16 cellular contexts compared by ENCODE assay signal in the genomic region with DNA sequence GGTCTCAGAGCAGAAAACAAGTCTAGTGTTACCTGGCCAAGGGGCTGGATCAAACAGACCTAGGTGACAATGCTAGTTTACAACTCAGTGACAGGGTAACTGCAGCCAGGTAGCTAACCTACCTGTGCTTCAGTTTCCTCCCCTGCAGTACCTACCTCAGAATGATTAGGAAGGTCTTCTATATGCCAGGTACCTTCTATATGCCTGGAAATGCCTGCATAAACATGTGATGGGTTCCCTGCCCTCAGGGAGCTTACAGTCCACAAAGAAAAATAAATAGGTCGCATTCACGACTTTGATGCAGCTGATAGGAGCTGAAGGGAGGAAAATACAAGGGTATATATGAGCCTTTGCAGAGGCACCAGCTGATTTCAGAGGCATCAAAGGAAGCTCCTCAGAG. TPM values are rescaled to one million over a fixed set of nuclear protein-coding genes. Genes with fewer than 3 reads are reported as not detected.
DNase-seq lines count a peak whose midpoint lies in the region; ATAC-seq and TF ChIP-seq lines count a peak whose summit lies in the region.
"Had no signal": no experiment of that assay in that cellular context is flagged by ENCODE, and none has a peak within 500 bp of the region (broad histone marks: within the 10 kb centered on the region; RNA-seq: fewer than 3 reads in every experiment).

No MANE protein-coding gene starts in this region.

- no peak overlapping the region for H3K4me3 ChIP-seq in BLaER1 treated with 17β-estradiol and CSF1 and Interleukin-3, amounts not matched to agents 10 nM and 100 nM
- H3K4me3 ChIP-seq in HUES48 (ENCODE audit: low read depth, low read length) (no peak overlapping the region), neural progenitor cell (no peak overlapping the region), mammary epithelial cell (replicated peaks in 1 of 3; ENCODE audit: insufficient read depth in 1 of 3, low read depth in 2 of 3, low read length in 3 of 3) (no peak overlapping the region)
- H3K4me3 ChIP-seq: GM23248 had no signal

- peak overlapping the region in 6 of 11 experiments; percentile 9 to 39 (median 30); a peak in 5 of 22 replicates for H3K4me2 ChIP-seq in BLaER1 treated with 17β-estradiol and CSF1 and Interleukin-3, amounts not matched to agents 10 nM and 100 nM
- H3K4me2 ChIP-seq in neural progenitor cell (no peak overlapping the region), mammary epithelial cell (ENCODE audit: insufficient read depth, low read depth, low read length) (no peak overlapping the region)

- peaks cover 41% of the 10 kb centered on the region for H3K36me3 Mint-ChIP-seq in endothelial cell (ENCODE audit: low read depth, unreplicated experiment)
- H3K36me3 Mint-ChIP-seq in neural progenitor cell: peaks cover 42% of the 10 kb centered on the region
- H3K36me3 Mint-ChIP-seq: CD4-positive, alpha-beta memory T cell had no signal

- H3K9me3 ChIP-seq in BLaER1 treated with 17β-estradiol and CSF1 and Interleukin-3, amounts not matched to agents 10 nM and 100 nM (replicated peaks in 1 of 11): peaks cover 0 to 27% (median 0%) of the 10 kb centered on the region in 11 experiments; a peak in 5 of 22 replicates
- no peaks in the 10 kb centered on the region for H3K9me3 ChIP-seq in HUES48 (ENCODE audit: control insufficient read depth, insufficient read depth, low read length)
- no peaks in the 10 kb centered on the region for H3K9me3 ChIP-seq in neural progenitor cell (ENCODE audit: low read depth)
- no peaks in the 10 kb centered on the region for H3K9me3 ChIP-seq in mammary epithelial cell (replicated peaks; ENCODE audit: insufficient read depth, low read length)

- H3K27ac ChIP-seq in BLaER1 treated with 17β-estradiol and CSF1 and Interleukin-3, amounts not matched to agents 10 nM and 100 nM: no peak overlapping the region
- peak overlapping the region; percentile 11 for H3K27ac ChIP-seq in HUES48 (ENCODE audit: low read depth, low read length)
- no peak overlapping the region for H3K27ac ChIP-seq in neural progenitor cell
- no peak overlapping the region for H3K27ac ChIP-seq in mammary epithelial cell (ENCODE audit: insufficient read depth, low read depth, low read length)
- H3K27ac ChIP-seq: C4-2B, GM23248 had no signal

- H3K9me3 Mint-ChIP-seq in endothelial cell (ENCODE audit: unreplicated experiment) (no peaks in the 10 kb centered on the region), neural progenitor cell (no peaks in the 10 kb centered on the region)
- H3K9me3 Mint-ChIP-seq: CD4-positive, alpha-beta memory T cell; IgD-negative memory B cell had no signal

- intact Hi-C loops in mammary epithelial cell (cut with micrococcal nuclease): no loop called here

- 100% methylated on average over 2 of the region's 2 CpGs for WGBS in mammary epithelial cell (ENCODE audit: low coverage, missing lambda C conversion rate)

- H3K79me2 ChIP-seq in neural progenitor cell (ENCODE audit: low read depth) (peaks cover 36% of the 10 kb centered on the region), mammary epithelial cell (ENCODE audit: insufficient read depth, low read length) (peaks cover 91% of the 10 kb centered on the region)

- H3K9ac ChIP-seq in BLaER1 treated with 17β-estradiol and CSF1 and Interleukin-3, amounts not matched to agents 10 nM and 100 nM: no peak overlapping the region
- H3K9ac ChIP-seq in HUES48 (ENCODE audit: low read depth, low read length) (no peak overlapping the region), neural progenitor cell (no peak overlapping the region), mammary epithelial cell (ENCODE audit: insufficient read depth, low read length) (no peak overlapping the region)
- H3K9ac ChIP-seq: GM23248 had no signal

- BruUV-seq in mammary epithelial cell (replicated peaks; lab: Mats Ljungman, UMichigan): no TSS peak

- no peaks in the 10 kb centered on the region for H3F3A ChIP-seq in neural progenitor cell (ENCODE audit: low read depth)

- CTCF ChIA-PET in mammary epithelial cell (lab: Charles Lee; ENCODE audit: low non-redundant PET): no interaction called here

- in situ Hi-C loops in mammary epithelial cell (cut with MboI; ENCODE audit: low sequenced_read_pairs in 2 of 2): loop anchor here in 1 of 2 donors (25.0 kb wide), 1 partner anchor 255 kb away; no protein-coding TSS in a partner anchor

- H3K27me3 ChIP-seq in BLaER1 treated with 17β-estradiol and CSF1 and Interleukin-3, amounts not matched to agents 10 nM and 100 nM: no peaks in the 10 kb centered on the region
- H3K27me3 ChIP-seq in HUES48 (ENCODE audit: control insufficient read depth, insufficient read depth, low read length): no peaks in the 10 kb centered on the region
- no peaks in the 10 kb centered on the region for H3K27me3 ChIP-seq in neural progenitor cell
- H3K27me3 ChIP-seq in mammary epithelial cell (ENCODE audit: insufficient read depth, low read length): no peaks in the 10 kb centered on the region

- H3K27me3 Mint-ChIP-seq in endothelial cell (ENCODE audit: unreplicated experiment) (peaks cover 3% of the 10 kb centered on the region), neural progenitor cell (ENCODE audit: insufficient read depth, low read depth) (peaks cover 4% of the 10 kb centered on the region)
- H3K27me3 Mint-ChIP-seq: IgD-negative memory B cell had no signal

- H2AFZ ChIP-seq in neural progenitor cell (replicated peaks) (no peak overlapping the region), mammary epithelial cell (ENCODE audit: low read depth, low read length) (no peak overlapping the region)
- H2AFZ ChIP-seq: GM23248 had no signal

- H3K4me3 Mint-ChIP-seq in endothelial cell (ENCODE audit: unreplicated experiment) (peak overlapping the region; percentile 43), neural progenitor cell (peak overlapping the region; percentile 48)
- H3K4me3 Mint-ChIP-seq: CD4-positive, alpha-beta memory T cell; IgD-negative memory B cell had no signal

- H4K20me1 ChIP-seq in BLaER1 treated with 17β-estradiol and CSF1 and Interleukin-3, amounts not matched to agents 10 nM and 100 nM: peaks cover 0 to 33% (median 0%) of the 10 kb centered on the region in 11 experiments; a peak in 4 of 22 replicates
- H4K20me1 ChIP-seq in neural progenitor cell (ENCODE audit: low read depth) (peaks cover 45% of the 10 kb centered on the region), mammary epithelial cell (ENCODE audit: insufficient read depth, low read length) (no peaks in the 10 kb centered on the region)

- H3K36me3 ChIP-seq in BLaER1 treated with 17β-estradiol and CSF1 and Interleukin-3, amounts not matched to agents 10 nM and 100 nM: peaks cover 0 to 62% (median 0%) of the 10 kb centered on the region in 11 experiments; a peak in 8 of 22 replicates
- H3K36me3 ChIP-seq in HUES48 (ENCODE audit: control insufficient read depth, insufficient read depth, low read length) (peaks cover 56% of the 10 kb centered on the region), neural progenitor cell (no peaks in the 10 kb centered on the region), mammary epithelial cell (ENCODE audit: insufficient read depth, low read length) (peaks cover 19% of the 10 kb centered on the region)

- TF ChIP-seq CTCF in endothelial cell (IDR thresholded peaks at IDR 0.05; ENCODE audit: unreplicated experiment) (no peak), neural progenitor cell (IDR thresholded peaks at IDR 0.05) (no peak), mammary epithelial cell (conservative IDR thresholded peaks at IDR 0.05 in 1 of 2, IDR thresholded peaks at IDR 0.05 in 1 of 2; ENCODE audit: extremely low read depth in 1 of 2, insufficient read depth in 1 of 2, low read depth in 1 of 2, low read length in 2 of 2) (no peak)

- H3K4me1 Mint-ChIP-seq in endothelial cell (ENCODE audit: unreplicated experiment) (peaks cover 25% of the 10 kb centered on the region), neural progenitor cell (peaks cover 19% of the 10 kb centered on the region)
- H3K4me1 Mint-ChIP-seq: CD4-positive, alpha-beta memory T cell had no signal

- dilution Hi-C loops in mammary epithelial cell (cut with HindIII; ENCODE audit: low sequenced_read_pairs): no loop called here

- ATAC-seq in GM19397 (IDR thresholded peaks at IDR 0.05; ENCODE audit: unreplicated experiment): no peak
- no peak for ATAC-seq in GM18867 (IDR thresholded peaks at IDR 0.05; ENCODE audit: unreplicated experiment)

- DNase-seq in endothelial cell (ENCODE audit: low spot score): no peak
- no peak for DNase-seq in neural progenitor cell (ENCODE audit: low spot score)
- DNase-seq in mammary epithelial cell: no peak
- no peak for DNase-seq in NCI-H2081 treated with DMSO at 0.1 percent for 48 hours (lab: John Stamatoyannopoulos, UW)
- DNase-seq: ACHN; CD4-positive, alpha-beta memory T cell; DND-41; GF-D8; GM23248; H7 had no signal

- peaks cover 46 to 59% (median 54%) of the 10 kb centered on the region in 10 experiments for H3K4me1 ChIP-seq in BLaER1 treated with 17β-estradiol and CSF1 and Interleukin-3, amounts not matched to agents 10 nM and 100 nM
- H3K4me1 ChIP-seq in HUES48 (ENCODE audit: control insufficient read depth, insufficient read depth, low read length) (no peaks in the 10 kb centered on the region), neural progenitor cell (peaks cover 11% of the 10 kb centered on the region), mammary epithelial cell (ENCODE audit: insufficient read depth, low read length) (peaks cover 23% of the 10 kb centered on the region)

- H3K27ac Mint-ChIP-seq in endothelial cell (ENCODE audit: unreplicated experiment): no peak overlapping the region
- no peak overlapping the region for H3K27ac Mint-ChIP-seq in neural progenitor cell
- H3K27ac Mint-ChIP-seq: CD4-positive, alpha-beta memory T cell had no signal

RNA-seq across cellular contexts. Expression of gene LHFPL2, which starts 16.1 kb away (rescaled TPM):
- total RNA-seq in endothelial cell (ENCODE audit: unreplicated experiment) (47.6 TPM), neural progenitor cell (ENCODE audit: low replicate concordance) (20.6 and 21.1 TPM in 2 replicates), mammary epithelial cell (10 to 100 TPM; 52.5 to 53.5 TPM)
- 11.5 TPM for polyA plus RNA-seq in mammary epithelial cell
- 20.2 TPM for polyA minus RNA-seq in mammary epithelial cell

Comparison
In these comparisons a context has a peak if more than half of its experiments do, and no peak if none do; other contexts are left out.
1. H3K4me2 ChIP-seq: peak in BLaER1 treated with 17β-estradiol and CSF1 and Interleukin-3, amounts not matched to agents 10 nM and 100 nM (6 of 11); none in neural progenitor cell (single experiment) and mammary epithelial cell (single experiment).